Comparison of ENCODE assay signal across 2 cellular contexts in the genomic region with DNA sequence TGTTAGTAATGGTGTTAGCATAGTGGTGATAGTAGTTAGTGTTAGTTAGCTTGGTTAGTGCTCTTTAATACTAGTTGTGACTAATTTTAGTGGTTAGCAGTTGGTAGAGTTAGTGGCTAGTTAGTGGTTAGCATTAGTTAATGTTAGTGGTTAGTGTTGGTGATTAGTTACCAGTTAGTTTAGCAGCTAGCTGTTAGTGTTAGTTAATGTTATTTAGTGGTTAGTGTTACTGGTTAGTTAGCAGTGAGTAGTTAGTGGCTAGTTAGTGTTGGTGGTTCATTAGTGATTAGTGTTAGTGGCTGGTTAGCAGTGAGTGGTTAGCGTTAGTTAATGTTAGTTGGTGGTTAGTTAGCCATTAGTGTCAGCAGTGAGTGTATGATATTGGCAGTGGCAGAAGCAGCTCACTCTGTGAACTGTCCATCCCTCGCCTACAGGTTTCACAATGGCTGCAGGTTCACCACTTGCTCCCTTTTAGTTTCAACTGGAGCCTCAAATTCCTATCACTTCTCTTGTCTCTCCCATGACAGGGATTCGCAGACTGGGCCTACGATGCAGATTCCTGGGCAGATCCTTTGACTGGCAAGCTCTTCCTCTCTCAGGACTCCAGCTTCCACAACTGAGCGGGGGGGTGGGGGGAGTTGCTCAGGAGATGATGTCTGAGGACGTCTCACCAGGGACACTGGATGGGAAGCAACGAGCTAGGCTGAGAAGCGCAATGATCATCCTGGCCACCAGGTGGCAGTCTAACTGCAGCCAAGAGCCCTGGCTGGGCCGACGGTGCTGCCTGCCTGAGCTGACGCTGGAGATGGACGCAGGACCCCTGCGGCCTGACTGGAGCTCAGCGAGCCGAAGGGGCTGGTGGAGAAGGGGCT.
A peak's percentile ranks its signal among the peaks of the same experiment; 100 is the strongest.
TF ChIP-seq lines count a peak whose summit lies in the region.

No MANE protein-coding gene starts in this region.

TF ChIP-seq in HEK293, 187 proteins besides CTCF, POLR2A, EP300 and RAD21 (continued from another document and continues in another):
- TF ChIP-seq ZSCAN5A (tag by site-specific recombination; IDR thresholded peaks at IDR 0.05) (no peak), ZNF830 (tag by site-specific recombination; IDR thresholded peaks at IDR 0.05; ENCODE audit: low read depth) (no peak), GLIS1 (tag by site-specific recombination; IDR thresholded peaks at IDR 0.05) (peak; percentile 48; the same call in 1 of the 2 replicates), GLIS2 (tag by site-specific recombination; IDR thresholded peaks at IDR 0.05) (0 out of 2 replicates have a peak, but pooled peaks have one; percentile 35), ZNF549 (tag by site-specific recombination; IDR thresholded peaks at IDR 0.05) (no peak), KLF10 (tag by site-specific recombination; IDR thresholded peaks at IDR 0.05) (no peak), ZNF792 (tag by site-specific recombination; IDR thresholded peaks at IDR 0.05) (no peak), ZNF391 (tag by site-specific recombination; IDR thresholded peaks at IDR 0.05; ENCODE audit: borderline replicate concordance, low read depth) (no peak), ZBTB7A (tag by site-specific recombination; IDR thresholded peaks at IDR 0.05; ENCODE audit: low read depth) (no peak), ZNF138 (tag by site-specific recombination; IDR thresholded peaks at IDR 0.05; ENCODE audit: borderline replicate concordance) (no peak), ZNF16 (tag by site-specific recombination; IDR thresholded peaks at IDR 0.05; ENCODE audit: low read depth) (no peak), ZNF174 (tag by site-specific recombination; IDR thresholded peaks at IDR 0.05) (no peak), ZNF132 (tag by site-specific recombination; IDR thresholded peaks at IDR 0.05; ENCODE audit: borderline replicate concordance) (no peak), ZNF791 (tag by site-specific recombination; IDR thresholded peaks at IDR 0.05) (no peak), ZFP37 (tag by site-specific recombination; IDR thresholded peaks at IDR 0.05) (no peak), ZNF561 (tag by site-specific recombination; IDR thresholded peaks at IDR 0.05; ENCODE audit: borderline replicate concordance) (no peak), ZBTB8A (tag by site-specific recombination; IDR thresholded peaks at IDR 0.05) (no peak), ZNF202 (tag by site-specific recombination; IDR thresholded peaks at IDR 0.05; ENCODE audit: borderline replicate concordance) (no peak), KLF9 (tag by site-specific recombination; IDR thresholded peaks at IDR 0.05; ENCODE audit: low read depth) (no peak), ZNF133 (tag by site-specific recombination; IDR thresholded peaks at IDR 0.05) (no peak), ZNF239 (tag by site-specific recombination; IDR thresholded peaks at IDR 0.05) (no peak), SETDB1 (IDR thresholded peaks at IDR 0.05; ENCODE audit: insufficient read length, low read length) (no peak), ZNF221 (tag by site-specific recombination; IDR thresholded peaks at IDR 0.05; ENCODE audit: borderline replicate concordance) (no peak), ZNF404 (tag by site-specific recombination; IDR thresholded peaks at IDR 0.05) (no peak), ZNF658 (tag by site-specific recombination; IDR thresholded peaks at IDR 0.05) (no peak), WT1 (tag by site-specific recombination; IDR thresholded peaks at IDR 0.05) (no peak), ZNF341 (tag by site-specific recombination; IDR thresholded peaks at IDR 0.05; ENCODE audit: low read depth) (no peak), ZNF585B (tag by site-specific recombination; IDR thresholded peaks at IDR 0.05) (no peak), ZNF248 (tag by site-specific recombination; IDR thresholded peaks at IDR 0.05) (no peak), ZNF544 (tag by site-specific recombination; IDR thresholded peaks at IDR 0.05) (no peak), MEIS1 (CRISPR knock-in tag; IDR thresholded peaks at IDR 0.05; ENCODE audit: borderline replicate concordance) (no peak), ZNF473 (tag by site-specific recombination; IDR thresholded peaks at IDR 0.05) (no peak), ZNF660 (tag by site-specific recombination; IDR thresholded peaks at IDR 0.05) (0 out of 2 replicates have a peak, but pooled peaks have one; percentile 30), ZIC2 (tag by site-specific recombination; IDR thresholded peaks at IDR 0.05) (peak; percentile 29)
- TF ChIP-seq, protein P1, sequence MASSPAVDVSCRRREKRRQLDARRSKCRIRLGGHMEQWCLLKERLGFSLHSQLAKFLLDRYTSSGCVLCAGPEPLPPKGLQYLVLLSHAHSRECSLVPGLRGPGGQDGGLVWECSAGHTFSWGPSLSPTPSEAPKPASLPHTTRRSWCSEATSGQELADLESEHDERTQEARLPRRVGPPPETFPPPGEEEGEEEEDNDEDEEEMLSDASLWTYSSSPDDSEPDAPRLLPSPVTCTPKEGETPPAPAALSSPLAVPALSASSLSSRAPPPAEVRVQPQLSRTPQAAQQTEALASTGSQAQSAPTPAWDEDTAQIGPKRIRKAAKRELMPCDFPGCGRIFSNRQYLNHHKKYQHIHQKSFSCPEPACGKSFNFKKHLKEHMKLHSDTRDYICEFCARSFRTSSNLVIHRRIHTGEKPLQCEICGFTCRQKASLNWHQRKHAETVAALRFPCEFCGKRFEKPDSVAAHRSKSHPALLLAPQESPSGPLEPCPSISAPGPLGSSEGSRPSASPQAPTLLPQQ (tag by site-specific recombination; IDR thresholded peaks at IDR 0.05) = no peak
- TF ChIP-seq, protein P2, sequence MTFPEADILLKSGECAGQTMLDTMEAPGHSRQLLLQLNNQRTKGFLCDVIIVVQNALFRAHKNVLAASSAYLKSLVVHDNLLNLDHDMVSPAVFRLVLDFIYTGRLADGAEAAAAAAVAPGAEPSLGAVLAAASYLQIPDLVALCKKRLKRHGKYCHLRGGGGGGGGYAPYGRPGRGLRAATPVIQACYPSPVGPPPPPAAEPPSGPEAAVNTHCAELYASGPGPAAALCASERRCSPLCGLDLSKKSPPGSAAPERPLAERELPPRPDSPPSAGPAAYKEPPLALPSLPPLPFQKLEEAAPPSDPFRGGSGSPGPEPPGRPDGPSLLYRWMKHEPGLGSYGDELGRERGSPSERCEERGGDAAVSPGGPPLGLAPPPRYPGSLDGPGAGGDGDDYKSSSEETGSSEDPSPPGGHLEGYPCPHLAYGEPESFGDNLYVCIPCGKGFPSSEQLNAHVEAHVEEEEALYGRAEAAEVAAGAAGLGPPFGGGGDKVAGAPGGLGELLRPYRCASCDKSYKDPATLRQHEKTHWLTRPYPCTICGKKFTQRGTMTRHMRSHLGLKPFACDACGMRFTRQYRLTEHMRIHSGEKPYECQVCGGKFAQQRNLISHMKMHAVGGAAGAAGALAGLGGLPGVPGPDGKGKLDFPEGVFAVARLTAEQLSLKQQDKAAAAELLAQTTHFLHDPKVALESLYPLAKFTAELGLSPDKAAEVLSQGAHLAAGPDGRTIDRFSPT (tag by site-specific recombination; IDR thresholded peaks at IDR 0.05) = no peak

TF ChIP-seq in SK-N-SH treated with all-trans-retinoic acid at 6 μM for 48 hours, 23 proteins besides CTCF, POLR2A, EP300 and RAD21 (continued from another document):
- no peak for TF ChIP-seq CSRNP3 (CRISPR knock-in tag; IDR thresholded peaks at IDR 0.05)
- TF ChIP-seq, protein P3, sequence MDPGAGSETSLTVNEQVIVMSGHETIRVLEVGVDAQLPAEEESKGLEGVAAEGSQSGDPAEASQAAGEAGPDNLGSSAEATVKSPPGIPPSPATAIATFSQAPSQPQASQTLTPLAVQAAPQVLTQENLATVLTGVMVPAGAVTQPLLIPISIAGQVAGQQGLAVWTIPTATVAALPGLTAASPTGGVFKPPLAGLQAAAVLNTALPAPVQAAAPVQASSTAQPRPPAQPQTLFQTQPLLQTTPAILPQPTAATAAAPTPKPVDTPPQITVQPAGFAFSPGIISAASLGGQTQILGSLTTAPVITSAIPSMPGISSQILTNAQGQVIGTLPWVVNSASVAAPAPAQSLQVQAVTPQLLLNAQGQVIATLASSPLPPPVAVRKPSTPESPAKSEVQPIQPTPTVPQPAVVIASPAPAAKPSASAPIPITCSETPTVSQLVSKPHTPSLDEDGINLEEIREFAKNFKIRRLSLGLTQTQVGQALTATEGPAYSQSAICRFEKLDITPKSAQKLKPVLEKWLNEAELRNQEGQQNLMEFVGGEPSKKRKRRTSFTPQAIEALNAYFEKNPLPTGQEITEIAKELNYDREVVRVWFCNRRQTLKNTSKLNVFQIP (CRISPR knock-in tag; IDR thresholded peaks at IDR 0.05; ENCODE audit: borderline replicate concordance, low read depth) = no peak
- no peak for TF ChIP-seq ZFP3 (CRISPR knock-in tag; IDR thresholded peaks at IDR 0.05)
- no peak for TF ChIP-seq TCF4 (CRISPR knock-in tag; IDR thresholded peaks at IDR 0.05; ENCODE audit: borderline replicate concordance)
- TF ChIP-seq, protein P4, sequence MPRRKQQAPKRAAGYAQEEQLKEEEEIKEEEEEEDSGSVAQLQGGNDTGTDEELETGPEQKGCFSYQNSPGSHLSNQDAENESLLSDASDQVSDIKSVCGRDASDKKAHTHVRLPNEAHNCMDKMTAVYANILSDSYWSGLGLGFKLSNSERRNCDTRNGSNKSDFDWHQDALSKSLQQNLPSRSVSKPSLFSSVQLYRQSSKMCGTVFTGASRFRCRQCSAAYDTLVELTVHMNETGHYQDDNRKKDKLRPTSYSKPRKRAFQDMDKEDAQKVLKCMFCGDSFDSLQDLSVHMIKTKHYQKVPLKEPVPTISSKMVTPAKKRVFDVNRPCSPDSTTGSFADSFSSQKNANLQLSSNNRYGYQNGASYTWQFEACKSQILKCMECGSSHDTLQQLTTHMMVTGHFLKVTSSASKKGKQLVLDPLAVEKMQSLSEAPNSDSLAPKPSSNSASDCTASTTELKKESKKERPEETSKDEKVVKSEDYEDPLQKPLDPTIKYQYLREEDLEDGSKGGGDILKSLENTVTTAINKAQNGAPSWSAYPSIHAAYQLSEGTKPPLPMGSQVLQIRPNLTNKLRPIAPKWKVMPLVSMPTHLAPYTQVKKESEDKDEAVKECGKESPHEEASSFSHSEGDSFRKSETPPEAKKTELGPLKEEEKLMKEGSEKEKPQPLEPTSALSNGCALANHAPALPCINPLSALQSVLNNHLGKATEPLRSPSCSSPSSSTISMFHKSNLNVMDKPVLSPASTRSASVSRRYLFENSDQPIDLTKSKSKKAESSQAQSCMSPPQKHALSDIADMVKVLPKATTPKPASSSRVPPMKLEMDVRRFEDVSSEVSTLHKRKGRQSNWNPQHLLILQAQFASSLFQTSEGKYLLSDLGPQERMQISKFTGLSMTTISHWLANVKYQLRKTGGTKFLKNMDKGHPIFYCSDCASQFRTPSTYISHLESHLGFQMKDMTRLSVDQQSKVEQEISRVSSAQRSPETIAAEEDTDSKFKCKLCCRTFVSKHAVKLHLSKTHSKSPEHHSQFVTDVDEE (CRISPR knock-in tag; IDR thresholded peaks at IDR 0.05) = no peak
- TF ChIP-seq ZNF70 (CRISPR knock-in tag; IDR thresholded peaks at IDR 0.05) = no peak
- TF ChIP-seq CSDC2 (CRISPR knock-in tag; IDR thresholded peaks at IDR 0.05) = no peak
- TF ChIP-seq ESRRG (CRISPR knock-in tag; IDR thresholded peaks at IDR 0.05) = no peak
